1 cellular context compared by ENCODE assay signal in genomic region chr11:114251797-114252327, GRCh38.
TF ChIP-seq lines count a peak whose summit lies in the region.

No MANE protein-coding gene starts in this region.

TF ChIP-seq in HCT116, 20 proteins besides CTCF, POLR2A, EP300 and RAD21 (continued from another document):
- TF ChIP-seq ZNF274 (IDR thresholded peaks at IDR 0.05; ENCODE audit: low read depth, low read length), result no peak
- no peak for TF ChIP-seq REST (IDR thresholded peaks at IDR 0.05; ENCODE audit: low read depth)
- TF ChIP-seq, protein P1, sequence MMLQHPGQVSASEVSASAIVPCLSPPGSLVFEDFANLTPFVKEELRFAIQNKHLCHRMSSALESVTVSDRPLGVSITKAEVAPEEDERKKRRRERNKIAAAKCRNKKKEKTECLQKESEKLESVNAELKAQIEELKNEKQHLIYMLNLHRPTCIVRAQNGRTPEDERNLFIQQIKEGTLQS (IDR thresholded peaks at IDR 0.05), result no peak
- no peak for TF ChIP-seq ZFX (IDR thresholded peaks at IDR 0.05)
- no peak for TF ChIP-seq SRF (IDR thresholded peaks at IDR 0.05; ENCODE audit: low read depth)
- TF ChIP-seq TCF7L2 (IDR thresholded peaks at IDR 0.05; ENCODE audit: borderline replicate concordance, extremely low read depth, insufficient read depth, insufficient read length), result no peak
- no peak for TF ChIP-seq CBX3 (IDR thresholded peaks at IDR 0.05; ENCODE audit: low read depth)
- TF ChIP-seq POLR2AphosphoS5 (IDR thresholded peaks at IDR 0.05; ENCODE audit: low read depth, low read length), result no peak
- TF ChIP-seq EZH2phosphoT487 (IDR thresholded peaks at IDR 0.05; ENCODE audit: borderline replicate concordance), result no peak
- TF ChIP-seq JUND (IDR thresholded peaks at IDR 0.05), result no peak
- no peak for TF ChIP-seq EZH2 (IDR thresholded peaks at IDR 0.05)
- no peak for TF ChIP-seq SIN3A (IDR thresholded peaks at IDR 0.05; ENCODE audit: low read depth)
- no peak for TF ChIP-seq YY1 (IDR thresholded peaks at IDR 0.05; ENCODE audit: extremely low read depth, insufficient replicate concordance, low read depth, low read length)
- TF ChIP-seq FOSL1 (IDR thresholded peaks at IDR 0.05; ENCODE audit: low read depth), result no peak
- TF ChIP-seq, protein P2, sequence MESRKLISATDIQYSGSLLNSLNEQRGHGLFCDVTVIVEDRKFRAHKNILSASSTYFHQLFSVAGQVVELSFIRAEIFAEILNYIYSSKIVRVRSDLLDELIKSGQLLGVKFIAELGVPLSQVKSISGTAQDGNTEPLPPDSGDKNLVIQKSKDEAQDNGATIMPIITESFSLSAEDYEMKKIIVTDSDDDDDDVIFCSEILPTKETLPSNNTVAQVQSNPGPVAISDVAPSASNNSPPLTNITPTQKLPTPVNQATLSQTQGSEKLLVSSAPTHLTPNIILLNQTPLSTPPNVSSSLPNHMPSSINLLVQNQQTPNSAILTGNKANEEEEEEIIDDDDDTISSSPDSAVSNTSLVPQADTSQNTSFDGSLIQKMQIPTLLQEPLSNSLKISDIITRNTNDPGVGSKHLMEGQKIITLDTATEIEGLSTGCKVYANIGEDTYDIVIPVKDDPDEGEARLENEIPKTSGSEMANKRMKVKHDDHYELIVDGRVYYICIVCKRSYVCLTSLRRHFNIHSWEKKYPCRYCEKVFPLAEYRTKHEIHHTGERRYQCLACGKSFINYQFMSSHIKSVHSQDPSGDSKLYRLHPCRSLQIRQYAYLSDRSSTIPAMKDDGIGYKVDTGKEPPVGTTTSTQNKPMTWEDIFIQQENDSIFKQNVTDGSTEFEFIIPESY (IDR thresholded peaks at IDR 0.05; ENCODE audit: extremely low read depth, insufficient replicate concordance, low read length), result no peak
- TF ChIP-seq CEBPB (IDR thresholded peaks at IDR 0.05; ENCODE audit: low read depth), result no peak
- TF ChIP-seq EGR1 (IDR thresholded peaks at IDR 0.05; ENCODE audit: low read depth), result no peak
- no peak for TF ChIP-seq MAX (IDR thresholded peaks at IDR 0.05)
